Comparison of ENCODE assay signal across 8 cellular contexts in the genomic region with DNA sequence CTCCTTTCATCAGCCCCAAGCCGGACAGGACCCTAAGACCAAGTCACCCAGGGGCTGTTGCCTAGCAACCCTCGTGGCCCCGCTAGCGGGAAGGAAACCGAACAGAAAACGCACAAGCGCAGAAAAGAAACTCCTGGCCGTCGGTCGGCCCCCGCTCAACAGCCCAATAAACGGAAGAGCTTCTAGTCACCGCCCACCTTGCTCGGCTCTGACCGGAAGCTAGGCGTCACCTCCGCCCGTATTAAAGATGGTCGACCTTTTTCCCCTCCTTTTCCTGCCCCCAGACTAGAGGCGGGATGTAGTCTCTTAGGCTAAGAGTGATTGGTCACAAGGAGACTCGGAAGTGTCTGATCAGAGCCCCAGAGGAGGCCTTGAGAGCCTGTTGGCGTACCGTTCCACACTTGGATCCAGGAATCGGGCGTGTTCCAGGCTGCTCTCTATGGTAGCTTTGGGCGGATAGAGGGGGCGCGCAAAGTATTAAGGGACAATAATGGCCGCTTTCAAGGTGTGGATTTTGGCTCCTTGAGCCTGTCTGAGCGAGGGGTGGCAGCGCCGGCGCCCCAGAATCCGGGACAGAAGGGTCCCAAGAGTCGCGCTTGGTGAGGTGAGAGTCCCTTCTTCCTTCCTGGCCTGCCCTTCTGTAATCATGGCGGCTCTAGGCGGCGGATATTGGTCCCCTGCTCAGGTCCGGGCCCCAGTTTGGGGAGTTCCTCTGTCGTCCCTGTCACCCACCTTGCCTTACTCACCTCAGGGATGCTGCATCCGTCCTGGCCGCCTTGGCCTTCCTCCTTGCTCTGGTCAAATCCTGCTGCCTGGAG. TPM values are rescaled to one million over a fixed set of nuclear protein-coding genes. Genes with fewer than 3 reads are reported as not detected.
DNase-seq lines count a peak whose midpoint lies in the region; ATAC-seq and TF ChIP-seq lines count a peak whose summit lies in the region.

A gene (plus strand): TSS at position 400 of the 818 bp plus-strand sequence. CDS start 2,311 bp downstream, outside the sequence.
A gene (minus strand): TSS at position 173 of the 818 bp plus-strand sequence. CDS start 2,871 bp downstream, outside the sequence.

- no peak for TF ChIP-seq CTCF in activated B cell treated with CpG ODN at 0.5 μM for 24 hours (IDR thresholded peaks at IDR 0.05)

- peak within 1 kb of the TSS; percentile 96 for H3K27ac Mint-ChIP-seq in activated B cell treated with CpG ODN at 0.5 μM for 24 hours
- H3K27ac Mint-ChIP-seq in immature natural killer cell: peak within 1 kb of the TSS; percentile 97 to 100 (median 98)

- peak; percentile 73 for TF ChIP-seq POLR2A in GM18951 (IDR thresholded peaks at IDR 0.05; ENCODE audit: extremely low read depth, insufficient read depth, insufficient read length)

- no peaks in the 10 kb centered on the region for H3K9me3 Mint-ChIP-seq in activated B cell treated with CpG ODN at 0.5 μM for 24 hours
- no peaks in the 10 kb centered on the region for H3K9me3 Mint-ChIP-seq in immature natural killer cell

- H3K27me3 Mint-ChIP-seq in activated B cell treated with CpG ODN at 0.5 μM for 24 hours (no peaks in the 10 kb centered on the region), immature natural killer cell (ENCODE audit: low read depth in 3 of 3) (peaks cover 0 to 4% (median 2%) of the 10 kb centered on the region in 3 donors)

- H3K27ac ChIP-seq in caudate nucleus (ENCODE audit: low read depth, low read length): peak within 1 kb of the TSS; percentile 87

- intact Hi-C loops in activated B cell treated with CpG ODN at 0.5 μM for 24 hours (cut with micrococcal nuclease): loop anchor here (1.0 to 10.0 kb wide), 11 partner anchors 79 to 1289 kb away; a partner anchor contains a TSS

- H3K4me1 Mint-ChIP-seq in activated B cell treated with CpG ODN at 0.5 μM for 24 hours: peaks cover 47% of the 10 kb centered on the region
- H3K4me1 Mint-ChIP-seq in immature natural killer cell: peaks cover 55 to 73% of the 10 kb centered on the region in 2 donors

- CTCF ChIA-PET in activated B cell treated with CpG ODN at 0.5 μM for 24 hours (lab: Charles Lee): interaction anchor here (0.6 kb wide), 1 partner anchor 210 kb away, joined by 3 read pairs; no protein-coding TSS in a partner anchor

- DNase-seq in AG08395 (ENCODE audit: low spot score) (peak; percentile 99), NCI-H345 (lab: John Stamatoyannopoulos, UW) (peak; percentile 97), activated B cell treated with CpG ODN at 0.5 μM for 24 hours (peak; percentile 77), caudate nucleus (lab: John Stamatoyannopoulos, UW) (peak; percentile 76 to 99 (median 96)), immature natural killer cell (peak; percentile 94 to 95 (median 94)), smooth muscle cell of the brain vasculature (ENCODE audit: low read depth, low spot score) (peak; percentile 98)

- POLR2A ChIA-PET in activated B cell treated with CpG ODN at 0.5 μM for 24 hours (lab: Charles Lee): interaction anchor here (0.6 to 1.6 kb wide), 14 partner anchors 13 to 1323 kb away, joined by 3 to 8 read pairs (median 4); a partner anchor contains a TSS

- H3K4me3 Mint-ChIP-seq in activated B cell treated with CpG ODN at 0.5 μM for 24 hours: peak within 1 kb of the TSS; percentile 99
- H3K4me3 Mint-ChIP-seq in immature natural killer cell: peak within 1 kb of the TSS; percentile 94 to 100 (median 99)

- in situ Hi-C loops in GM18951 (cut with MboI; ENCODE audit: low sequenced_read_pairs, unreplicated experiment): no loop called here

- ATAC-seq in HG03196 (IDR thresholded peaks at IDR 0.05; ENCODE audit: unreplicated experiment): peak; percentile 98
- peak; percentile 96 for ATAC-seq in activated B cell treated with CpG ODN at 0.5 μM for 24 hours (ENCODE audit: low read depth)

- peaks cover 68% of the 10 kb centered on the region for H3K36me3 Mint-ChIP-seq in activated B cell treated with CpG ODN at 0.5 μM for 24 hours (ENCODE audit: low read depth)
- H3K36me3 Mint-ChIP-seq in immature natural killer cell: peaks cover 3 to 28% (median 14%) of the 10 kb centered on the region in 3 donors

RNA-seq across cellular contexts. Expression of the first gene that starts in this region (rescaled TPM):
- total RNA-seq in activated B cell treated with CpG ODN at 0.5 μM for 24 hours: 107 and 118 TPM in 2 replicates
- 10 to 100 TPM; 16.9 to 39.9 (median 20.6) TPM for polyA plus RNA-seq in immature natural killer cell

RNA-seq across cellular contexts. Expression of the second gene that starts in this region (rescaled TPM):
- 13.1 and 13.8 TPM in 2 replicates for total RNA-seq in activated B cell treated with CpG ODN at 0.5 μM for 24 hours
- 10 to 100 TPM in 2 of 3 donors, 1 to 10 TPM in 1; 9.6 to 18.3 (median 12.1) TPM for polyA plus RNA-seq in immature natural killer cell

Comparison
In these comparisons a context has a peak if more than half of its experiments do, and no peak if none do; other contexts are left out.
1. Peak in every context shown above with its lines: DNase-seq, ATAC-seq and H3K27ac ChIP-seq.